ENCODE assay signal across 20 cellular contexts in genomic region chr2:157726946-157727345, GRCh38.
DNase-seq lines count a peak whose midpoint lies in the region; ATAC-seq and TF ChIP-seq lines count a peak whose summit lies in the region.
"Had no signal": no experiment of that assay in that cellular context is flagged by ENCODE, and none has a peak within 500 bp of the region (broad histone marks: within the 10 kb centered on the region; RNA-seq: fewer than 3 reads in every experiment).

No MANE protein-coding gene starts in this region.

- no peak for ATAC-seq in activated T-cell treated with anti-CD3 and anti-CD28 coated beads, Interleukin-2, amount 50 U/mL, for 72 hours (replicated peaks in 1 of 2)
- no peak for ATAC-seq in T-helper 17 cell
- ATAC-seq: Panc1 had no signal

- H3K4me1 Mint-ChIP-seq in Calu3 (ENCODE audit: low read depth, unreplicated experiment) = no peaks in the 10 kb centered on the region
- no peaks in the 10 kb centered on the region for H3K4me1 Mint-ChIP-seq in activated T-cell treated with anti-CD3 and anti-CD28 coated beads, Interleukin-2, amount 50 U/mL, for 72 hours (ENCODE audit: low read depth)
- no peaks in the 10 kb centered on the region for H3K4me1 Mint-ChIP-seq in T-helper 17 cell

- no peak overlapping the region for H2BK12ac ChIP-seq in mesenchymal stem cell (ENCODE audit: low read length in 2 of 2)

- no peak overlapping the region for H3K9ac ChIP-seq in mesenchymal stem cell (ENCODE audit: low read length)

- no peak overlapping the region for H2AK5ac ChIP-seq in mesenchymal stem cell (ENCODE audit: low read length, severe bottlenecking)

- H3K36me3 ChIP-seq in mesenchymal stem cell (ENCODE audit: control insufficient read depth in 1 of 2, insufficient read depth in 2 of 2, low read depth in 1 of 2, low read length in 2 of 2) = peaks cover 3 to 79% of the 10 kb centered on the region in 2 experiments

- H3K27ac ChIP-seq in mesenchymal stem cell (ENCODE audit: low read length, poor library complexity, severe bottlenecking) = no peak overlapping the region
- H3K27ac ChIP-seq: RWPE1, SK-N-MC had no signal

- 70% methylated on average over 1 of the region's 1 CpG for WGBS in mesenchymal stem cell

- H3K27me3 ChIP-seq in mesenchymal stem cell (ENCODE audit: control insufficient read depth in 1 of 2, insufficient read depth in 1 of 2, low read length in 2 of 2) = no peaks in the 10 kb centered on the region

- H2AFZ ChIP-seq in mesenchymal stem cell (ENCODE audit: low read depth, low read length) = no peak overlapping the region

- TF ChIP-seq CTCF in Calu3 (IDR thresholded peaks at IDR 0.05; ENCODE audit: unreplicated experiment) = no peak
- TF ChIP-seq CTCF in epithelial cell of esophagus (IDR thresholded peaks at IDR 0.05; ENCODE audit: insufficient read depth, low read depth, low read length, missing control alignments) = no peak

- H3K27me3 Mint-ChIP-seq in Calu3 (ENCODE audit: unreplicated experiment) (no peaks in the 10 kb centered on the region), T-helper 17 cell (no peaks in the 10 kb centered on the region)
- no peaks in the 10 kb centered on the region for H3K27me3 Mint-ChIP-seq in activated T-cell treated with anti-CD3 and anti-CD28 coated beads, Interleukin-2, amount 50 U/mL, for 72 hours (ENCODE audit: low read depth)

- H3K23ac ChIP-seq in mesenchymal stem cell (ENCODE audit: low read length in 2 of 2) = no peak overlapping the region

- no peak overlapping the region for H3K4me2 ChIP-seq in mesenchymal stem cell (ENCODE audit: low read length, poor library complexity, severe bottlenecking)

- no peak overlapping the region for H2BK5ac ChIP-seq in mesenchymal stem cell (ENCODE audit: low read depth, low read length, poor library complexity, severe bottlenecking)

- no TSS peak for BruUV-seq in Calu3 (replicated peaks; lab: Mats Ljungman, UMichigan)

- intact Hi-C loops in Calu3 (cut with micrococcal nuclease; ENCODE audit: unreplicated experiment) = no loop called here

- H3K9me3 Mint-ChIP-seq in Calu3 (ENCODE audit: low read depth, unreplicated experiment) = peaks cover 13% of the 10 kb centered on the region
- H3K9me3 Mint-ChIP-seq in activated T-cell treated with anti-CD3 and anti-CD28 coated beads, Interleukin-2, amount 50 U/mL, for 72 hours = peaks cover 13 to 20% of the 10 kb centered on the region in 2 donors

- H3K4me3 ChIP-seq in epithelial cell of esophagus (ENCODE audit: low read length) (no peak overlapping the region), mesenchymal stem cell (ENCODE audit: insufficient read depth in 1 of 2, low read depth in 1 of 2, low read length in 2 of 2) (no peak overlapping the region)
- H3K4me3 ChIP-seq: SK-N-MC had no signal

- H3K4me1 ChIP-seq in mesenchymal stem cell (ENCODE audit: control insufficient read depth, insufficient read depth, low read depth, low read length) = no peaks in the 10 kb centered on the region

- no peak for DNase-seq in Calu3
- peak; percentile 20 for DNase-seq in NCI-H226
- peak; percentile 39 for DNase-seq in epithelial cell of esophagus (ENCODE audit: low read depth)
- peak; percentile 18 for DNase-seq in mesenchymal stem cell
- DNase-seq in activated T-cell treated with anti-CD3 and anti-CD28 coated beads, Interleukin-2, amount 50 U/mL, for 72 hours = no peak
- DNase-seq in NCI-H2107 treated with DMSO at 0.1 percent for 48 hours (lab: John Stamatoyannopoulos, UW; ENCODE audit: unreplicated experiment) = no peak
- no peak for DNase-seq in HEK293T (ENCODE audit: extremely low spot score)
- no peak for DNase-seq in T-helper 17 cell
- DNase-seq: DMS53, H7, IMR-90, KG1, NCI-H1092 treated with DMSO at 0.1 percent for 48 hours, NCI-H1436 treated with DMSO at 0.1 percent for 48 hours, NCI-H187 treated with DMSO at 0.1 percent for 48 hours, NCI-H69, SHP77 had no signal

- H3K36me3 Mint-ChIP-seq in Calu3 (ENCODE audit: insufficient read depth, unreplicated experiment) (peaks cover 22% of the 10 kb centered on the region), T-helper 17 cell (ENCODE audit: low read depth) (peaks cover 3% of the 10 kb centered on the region)
- H3K36me3 Mint-ChIP-seq in activated T-cell treated with anti-CD3 and anti-CD28 coated beads, Interleukin-2, amount 50 U/mL, for 72 hours (ENCODE audit: insufficient read depth in 2 of 2) = peaks cover 31 to 38% of the 10 kb centered on the region in 2 donors

- H3K4ac ChIP-seq in mesenchymal stem cell (ENCODE audit: low read depth in 1 of 2, low read length in 2 of 2) = no peak overlapping the region

- no peak overlapping the region for H2BK120ac ChIP-seq in mesenchymal stem cell (ENCODE audit: low read depth, low read length)

- H4K8ac ChIP-seq in mesenchymal stem cell (ENCODE audit: low read length) = no peak overlapping the region

- POLR2A ChIA-PET in HEK293T (lab: Yijun Ruan, JAX) = no interaction called here

- H3K27ac Mint-ChIP-seq in Calu3 (ENCODE audit: unreplicated experiment) (peak overlapping the region; percentile 10), T-helper 17 cell (no peak overlapping the region)
- no peak overlapping the region for H3K27ac Mint-ChIP-seq in activated T-cell treated with anti-CD3 and anti-CD28 coated beads, Interleukin-2, amount 50 U/mL, for 72 hours

- H3K4me3 Mint-ChIP-seq in Calu3 (ENCODE audit: low read depth, unreplicated experiment) (no peak overlapping the region), T-helper 17 cell (no peak overlapping the region)
- no peak overlapping the region for H3K4me3 Mint-ChIP-seq in activated T-cell treated with anti-CD3 and anti-CD28 coated beads, Interleukin-2, amount 50 U/mL, for 72 hours

- H4K91ac ChIP-seq in mesenchymal stem cell (ENCODE audit: low read length) = no peak overlapping the region

- H2BK15ac ChIP-seq in mesenchymal stem cell (ENCODE audit: low read depth, poor library complexity, severe bottlenecking) = no peak overlapping the region

- H3K14ac ChIP-seq in mesenchymal stem cell (ENCODE audit: low read length in 2 of 2) = no peak overlapping the region

- CTCF ChIA-PET in Calu3 (lab: Charles Lee) = no interaction called here
- CTCF ChIA-PET in HEK293T (lab: Yijun Ruan, JAX) = no interaction called here

- H3K79me1 ChIP-seq in mesenchymal stem cell (replicated peaks; ENCODE audit: low read length, poor library complexity, severe bottlenecking) = no peaks in the 10 kb centered on the region

- no peak overlapping the region for H3K18ac ChIP-seq in mesenchymal stem cell (ENCODE audit: low read depth in 1 of 2, low read length in 2 of 2)

- H3K9me3 ChIP-seq in mesenchymal stem cell (ENCODE audit: control insufficient read depth, low read length) (peaks cover 65% of the 10 kb centered on the region), T-helper 17 cell (ENCODE audit: control insufficient read depth, low read length, poor library complexity, severe bottlenecking) (peaks cover under 1% of the 10 kb centered on the region)

TF ChIP-seq in HEK293T, 16 proteins besides CTCF, POLR2A, EP300 and RAD21:
- TF ChIP-seq NFRKB (IDR thresholded peaks at IDR 0.05) (no peak), SP1 (IDR thresholded peaks at IDR 0.05) (no peak), LEF1 (IDR thresholded peaks at IDR 0.05; ENCODE audit: borderline replicate concordance) (no peak)

Comparison
In these comparisons a context has a peak if more than half of its experiments do, and no peak if none do; other contexts are left out.
1. DNase-seq: peak in NCI-H226 (single experiment), epithelial cell of esophagus (single experiment) and mesenchymal stem cell (single experiment); none in Calu3 (single experiment), activated T-cell treated with anti-CD3 and anti-CD28 coated beads, Interleukin-2, amount 50 U/mL, for 72 hours (0 of 2), NCI-H2107 treated with DMSO at 0.1 percent for 48 hours (single experiment), HEK293T (single experiment) and T-helper 17 cell (0 of 3).